35 cellular contexts compared by ENCODE assay signal in genomic region chr15:52324109-52324508, GRCh38.
"Had no signal": no experiment of that assay in that cellular context is flagged by ENCODE, and none has a peak within 500 bp of the region (broad histone marks: within the 10 kb centered on the region; RNA-seq: fewer than 3 reads in every experiment).

No MANE protein-coding gene starts in this region.

- H3K27me3 Mint-ChIP-seq: activated B cell treated with CpG ODN at 0.5 μM for 24 hours; activated CD4-positive, alpha-beta memory T cell treated with anti-CD3 and anti-CD28 coated beads for 36 hours; activated CD8-positive, alpha-beta memory T cell treated with anti-CD3 and anti-CD28 coated beads, Interleukin-2, amount 10 ng/mL, durations not matched to agents 7 days and 5 days; activated naive CD4-positive, alpha-beta T cell treated with anti-CD3 and anti-CD28 coated beads, Interleukin-2, amount 50 U/mL, for 24 hours; activated naive CD8-positive, alpha-beta T cell treated with anti-CD3 and anti-CD28 coated beads for 36 hours; activated naive CD8-positive, alpha-beta T cell treated with anti-CD3 and anti-CD28 coated beads, Interleukin-2, amount 50 U/mL, for 24 hours; activated T-cell treated with anti-CD3 and anti-CD28 coated beads, Interleukin-2, amount 50 U/mL, for 24 hours; brain; T-cell had no signal

- ATAC-seq: activated CD4-positive, CD25-positive, alpha-beta regulatory T cell treated with anti-CD3 and anti-CD28 coated beads, Interleukin-2, amount 50 U/mL, for 24 hours; activated CD8-positive, alpha-beta memory T cell treated with anti-CD3 and anti-CD28 coated beads, Interleukin-2, amount 10 ng/mL, durations not matched to agents 7 days and 5 days; activated CD8-positive, alpha-beta T cell treated with anti-CD3 and anti-CD28 coated beads, Interleukin-2, amount 10 ng/mL, durations not matched to agents 7 days and 5 days; activated naive CD8-positive, alpha-beta T cell treated with anti-CD3 and anti-CD28 coated beads, Interleukin-2, amount 50 U/mL, for 24 hours; heart right ventricle; T-cell had no signal

- H3K4me1 Mint-ChIP-seq: activated B cell treated with CpG ODN at 0.5 μM for 24 hours; activated CD8-positive, alpha-beta memory T cell treated with anti-CD3 and anti-CD28 coated beads, Interleukin-2, amount 10 ng/mL, durations not matched to agents 7 days and 5 days; activated naive CD4-positive, alpha-beta T cell treated with anti-CD3 and anti-CD28 coated beads, Interleukin-2, amount 50 U/mL, for 24 hours; activated naive CD8-positive, alpha-beta T cell treated with anti-CD3 and anti-CD28 coated beads for 36 hours; activated naive CD8-positive, alpha-beta T cell treated with anti-CD3 and anti-CD28 coated beads, Interleukin-2, amount 50 U/mL, for 24 hours; brain; T-cell had no signal

- DNase-seq: activated B cell treated with CpG ODN at 0.5 μM for 24 hours; activated CD4-positive, alpha-beta memory T cell treated with anti-CD3 and anti-CD28 coated beads for 36 hours; activated CD4-positive, alpha-beta T cell treated with anti-CD3 and anti-CD28 coated beads for 48 hours; activated CD4-positive, alpha-beta T cell treated with anti-CD3 and anti-CD28 coated beads, Interleukin-2, amount 50 U/mL, for 1 hour; activated CD8-positive, alpha-beta memory T cell treated with anti-CD3 and anti-CD28 coated beads, Interleukin-2, amount 10 ng/mL, durations not matched to agents 7 days and 5 days; activated CD8-positive, alpha-beta memory T cell treated with anti-CD3 and anti-CD28 coated beads, Interleukin-2, amount 50 U/mL, for 4 hours; activated CD8-positive, alpha-beta T cell treated with anti-CD3 and anti-CD28 coated beads, Interleukin-2, amount 10 ng/mL, durations not matched to agents 7 days and 5 days; activated effector memory CD4-positive, alpha-beta T cell treated with anti-CD3 and anti-CD28 coated beads, Interleukin-2, amount 50 U/mL, for 16 hours; activated naive CD4-positive, alpha-beta T cell treated with anti-CD3 and anti-CD28 coated beads for 36 hours; activated naive CD8-positive, alpha-beta T cell treated with anti-CD3 and anti-CD28 coated beads for 36 hours; activated naive CD8-positive, alpha-beta T cell treated with anti-CD3 and anti-CD28 coated beads, Interleukin-2, amount 50 U/mL, for 24 hours; activated T-cell treated with anti-CD3 and anti-CD28 coated beads, Interleukin-2, amount 50 U/mL, for 24 hours; adrenal gland; cortex of kidney; dermis blood vessel endothelial cell; effector CD8-positive, alpha-beta T cell; esophagus squamous epithelium; foreskin fibroblast; heart right ventricle; SW 1271; T-cell; T1000; WERI-Rb-1 had no signal

- H3K27me3 ChIP-seq: adrenal gland, ascending aorta, breast epithelium, cardiac muscle cell, esophagus squamous epithelium, heart right ventricle, hepatocyte had no signal

- H3K27ac ChIP-seq: adrenal gland, ascending aorta, breast epithelium, cardiac muscle cell, epithelial cell of prostate, esophagus squamous epithelium, heart right ventricle, hepatocyte, WERI-Rb-1 had no signal

- H3K4me3 ChIP-seq: adrenal gland, ascending aorta, breast epithelium, cardiac muscle cell, esophagus squamous epithelium, heart right ventricle, hepatocyte had no signal

- H3K27ac Mint-ChIP-seq: activated B cell treated with CpG ODN at 0.5 μM for 24 hours; activated CD4-positive, alpha-beta memory T cell treated with anti-CD3 and anti-CD28 coated beads for 36 hours; activated CD8-positive, alpha-beta memory T cell treated with anti-CD3 and anti-CD28 coated beads, Interleukin-2, amount 10 ng/mL, durations not matched to agents 7 days and 5 days; activated CD8-positive, alpha-beta T cell treated with anti-CD3 and anti-CD28 coated beads, Interleukin-2, amount 10 ng/mL, durations not matched to agents 7 days and 5 days; activated naive CD4-positive, alpha-beta T cell treated with anti-CD3 and anti-CD28 coated beads for 36 hours; activated naive CD4-positive, alpha-beta T cell treated with anti-CD3 and anti-CD28 coated beads, Interleukin-2, amount 50 U/mL, for 24 hours; activated naive CD8-positive, alpha-beta T cell treated with anti-CD3 and anti-CD28 coated beads for 36 hours; activated naive CD8-positive, alpha-beta T cell treated with anti-CD3 and anti-CD28 coated beads, Interleukin-2, amount 50 U/mL, for 24 hours; activated T-cell treated with anti-CD3 and anti-CD28 coated beads, Interleukin-2, amount 50 U/mL, for 24 hours; activated T-helper 1 cell treated with anti-CD3 and anti-CD28 coated beads, Interleukin-12 subunit alpha, Interleukin-12 subunit beta, Interleukin-2, Interleukin-4 antibody, amounts not matched to agents 30 ng/mL and 10 ng/mL and 1 ng/mL, durations not matched to agents 14 hours and 24 hours and 36 hours; activated T-helper 2 cell treated with anti-CD3 and anti-CD28 coated beads, Interferon-gamma antibody, Interleukin-2, Interleukin-4, amounts not matched to agents 10 μg/mL and 5 μg/mL and 100 μg/mL, durations not matched to agents 14 hours and 24 hours and 36 hours; T-cell; T-helper 1 cell treated with Interleukin-12 subunit alpha and Interleukin-12 subunit beta and Interleukin-4 antibody, amounts not matched to agents 30 μg/mL and 1 μg/mL, for 36 hours; T-helper 2 cell treated with Interferon-gamma antibody and Interleukin-4, amounts not matched to agents 5 μg/mL and 100 μg/mL, for 36 hours had no signal

- H3K9me3 Mint-ChIP-seq: activated B cell treated with CpG ODN at 0.5 μM for 24 hours; activated CD4-positive, alpha-beta memory T cell treated with anti-CD3 and anti-CD28 coated beads for 36 hours; activated naive CD4-positive, alpha-beta T cell treated with anti-CD3 and anti-CD28 coated beads for 36 hours; activated naive CD4-positive, alpha-beta T cell treated with anti-CD3 and anti-CD28 coated beads, Interleukin-2, amount 50 U/mL, for 24 hours; activated naive CD8-positive, alpha-beta T cell treated with anti-CD3 and anti-CD28 coated beads for 36 hours; activated naive CD8-positive, alpha-beta T cell treated with anti-CD3 and anti-CD28 coated beads, Interleukin-2, amount 50 U/mL, for 24 hours; activated T-cell treated with anti-CD3 and anti-CD28 coated beads, Interleukin-2, amount 50 U/mL, for 24 hours; activated T-helper 1 cell treated with anti-CD3 and anti-CD28 coated beads, Interleukin-12 subunit alpha, Interleukin-12 subunit beta, Interleukin-2, Interleukin-4 antibody, amounts not matched to agents 30 ng/mL and 10 ng/mL and 1 ng/mL, durations not matched to agents 14 hours and 24 hours and 36 hours; activated T-helper 2 cell treated with anti-CD3 and anti-CD28 coated beads, Interferon-gamma antibody, Interleukin-2, Interleukin-4, amounts not matched to agents 10 μg/mL and 5 μg/mL and 100 μg/mL, durations not matched to agents 14 hours and 24 hours and 36 hours; brain; T-cell; T-helper 1 cell treated with Interleukin-12 subunit alpha and Interleukin-12 subunit beta and Interleukin-4 antibody, amounts not matched to agents 30 μg/mL and 1 μg/mL, for 36 hours; T-helper 2 cell treated with Interferon-gamma antibody and Interleukin-4, amounts not matched to agents 5 μg/mL and 100 μg/mL, for 36 hours had no signal

- H3K4me3 Mint-ChIP-seq: activated B cell treated with CpG ODN at 0.5 μM for 24 hours; activated CD4-positive, alpha-beta memory T cell treated with anti-CD3 and anti-CD28 coated beads for 36 hours; activated CD8-positive, alpha-beta memory T cell treated with anti-CD3 and anti-CD28 coated beads, Interleukin-2, amount 10 ng/mL, durations not matched to agents 7 days and 5 days; activated CD8-positive, alpha-beta T cell treated with anti-CD3 and anti-CD28 coated beads, Interleukin-2, amount 10 ng/mL, durations not matched to agents 7 days and 5 days; activated naive CD4-positive, alpha-beta T cell treated with anti-CD3 and anti-CD28 coated beads for 36 hours; activated naive CD4-positive, alpha-beta T cell treated with anti-CD3 and anti-CD28 coated beads, Interleukin-2, amount 50 U/mL, for 24 hours; activated naive CD8-positive, alpha-beta T cell treated with anti-CD3 and anti-CD28 coated beads for 36 hours; activated naive CD8-positive, alpha-beta T cell treated with anti-CD3 and anti-CD28 coated beads, Interleukin-2, amount 50 U/mL, for 24 hours; activated T-cell treated with anti-CD3 and anti-CD28 coated beads, Interleukin-2, amount 50 U/mL, for 24 hours; activated T-helper 1 cell treated with anti-CD3 and anti-CD28 coated beads, Interleukin-12 subunit alpha, Interleukin-12 subunit beta, Interleukin-2, Interleukin-4 antibody, amounts not matched to agents 30 ng/mL and 10 ng/mL and 1 ng/mL, durations not matched to agents 14 hours and 24 hours and 36 hours; brain; T-cell; T-helper 1 cell treated with Interleukin-12 subunit alpha and Interleukin-12 subunit beta and Interleukin-4 antibody, amounts not matched to agents 30 μg/mL and 1 μg/mL, for 36 hours; T-helper 2 cell treated with Interferon-gamma antibody and Interleukin-4, amounts not matched to agents 5 μg/mL and 100 μg/mL, for 36 hours had no signal
